ENCODE assay signal across 22 cellular contexts in genomic region chr4:119797238-119797894, GRCh38.
"Had no signal": no experiment of that assay in that cellular context is flagged by ENCODE, and none has a peak within 500 bp of the region (broad histone marks: within the 10 kb centered on the region; RNA-seq: fewer than 3 reads in every experiment).

No MANE protein-coding gene starts in this region.

- H3K27ac ChIP-seq: ascending aorta, cardiac muscle cell, PC-9, SK-N-MC had no signal

- DNase-seq: activated CD4-positive, alpha-beta T cell treated with anti-CD3 and anti-CD28 coated beads, Interleukin-2, amount 10 ng/mL, durations not matched to agents 24 days and 14 days; activated CD4-positive, alpha-beta T cell treated with anti-CD3 and anti-CD28 coated beads, Interleukin-2, amount 50 U/mL, for 4 hours; activated CD8-positive, alpha-beta T cell treated with anti-CD3 and anti-CD28 coated beads for 36 hours; activated gamma-delta T cell; activated naive CD4-positive, alpha-beta T cell treated with Interleukin-2 at 50 U/mL for 16 hours; activated naive CD8-positive, alpha-beta T cell treated with anti-CD3 and anti-CD28 coated beads, Interleukin-2, amount 10 ng/mL, durations not matched to agents 7 days and 5 days; activated T-cell treated with anti-CD3 and anti-CD28 coated beads, Interleukin-2, amount 50 U/mL, for 24 hours; amygdala; NCI-H1105 treated with DMSO at 0.1 percent for 48 hours; NCI-H1436; NCI-H1694; NCI-H1930; NCI-H2081 treated with DMSO at 0.1 percent for 48 hours; NCI-H226; NCI-H446 treated with DMSO at 0.1 percent for 48 hours; NCI-H524; NK-92 treated with Interleukin-12 subunit alpha and Interleukin-12 subunit beta, amount 100 ng/mL, for 24 hours; PC-9; Right ventricle myocardium superior had no signal

- H3K9me3 ChIP-seq: ascending aorta had no signal

- ATAC-seq: activated CD8-positive, alpha-beta T cell treated with anti-CD3 and anti-CD28 coated beads for 36 hours had no signal

- H3K4me3 ChIP-seq: ascending aorta, cardiac muscle cell, PC-9, SK-N-MC had no signal

- H3K27me3 ChIP-seq: ascending aorta, cardiac muscle cell had no signal

- H3K4me1 ChIP-seq: ascending aorta had no signal

- H3K36me3 ChIP-seq: ascending aorta, cardiac muscle cell had no signal
